8 cellular contexts compared by ENCODE assay signal in genomic region chr9:33263936-33264472, GRCh38. TPM values are rescaled to one million over a fixed set of nuclear protein-coding genes. Genes with fewer than 3 reads are reported as not detected.
DNase-seq lines count a peak whose midpoint lies in the region; ATAC-seq and TF ChIP-seq lines count a peak whose summit lies in the region.

No MANE protein-coding gene starts in this region.

- H3K4me3 Mint-ChIP-seq in brain = peak overlapping the region; percentile 96 to 100 (median 98)

- no peaks in the 10 kb centered on the region for H4K20me1 ChIP-seq in SU-DHL-6 (ENCODE audit: low read depth, low read length)

- peaks cover 4% of the 10 kb centered on the region for H3K4me1 ChIP-seq in iPS-20b (ENCODE audit: insufficient read depth, low read length)

- peak overlapping the region; percentile 69 for H3K4me2 ChIP-seq in SU-DHL-6 (ENCODE audit: low read depth, low read length, poor library complexity, severe bottlenecking)

- H3K36me3 Mint-ChIP-seq in brain = peaks cover 47% of the 10 kb centered on the region

- TF ChIP-seq CTCF in SU-DHL-6 (IDR thresholded peaks at IDR 0.05; ENCODE audit: insufficient read depth, low read length, poor library complexity, severe bottlenecking) = no peak
- no peak for TF ChIP-seq CTCF in brain (conservative IDR thresholded peaks at IDR 0.05)

- H3K4me3 ChIP-seq in SU-DHL-6 (ENCODE audit: insufficient read depth, low read length, poor library complexity, severe bottlenecking) (peak overlapping the region; percentile 80), iPS-20b (ENCODE audit: low read length) (peak overlapping the region; percentile 98), skin epidermis (peak overlapping the region; percentile 53 to 97 (median 83))

- DNase-seq in C1 segment of cervical spinal cord (lab: John Stamatoyannopoulos, UW) (peak in 10 of 14 donors; percentile 30 to 72 (median 57)), HuH-7.5 (ENCODE audit: low spot score) (no peak)

- H3K27ac ChIP-seq in SU-DHL-6 (ENCODE audit: low read depth, low read length) = peak overlapping the region; percentile 56
- peak overlapping the region; percentile 20 for H3K27ac ChIP-seq in iPS-20b (ENCODE audit: low read length)
- H3K27ac ChIP-seq in skin epidermis = peak overlapping the region; percentile 67 to 98 (median 95)

- peak overlapping the region; percentile 81 for H2AFZ ChIP-seq in SU-DHL-6 (ENCODE audit: low read depth, low read length, severe bottlenecking)

- H3K9me2 ChIP-seq in SU-DHL-6 (replicated peaks; ENCODE audit: insufficient read depth, low read length) = no peaks in the 10 kb centered on the region

- H3F3A ChIP-seq in SU-DHL-6 (ENCODE audit: insufficient read depth) = peaks cover 11% of the 10 kb centered on the region; the same call in 1 of the 2 replicates

- H3K27me3 ChIP-seq in SU-DHL-6 (ENCODE audit: low read length) (no peaks in the 10 kb centered on the region), iPS-20b (ENCODE audit: insufficient read depth, low read length) (no peaks in the 10 kb centered on the region)

- H3K27ac Mint-ChIP-seq in brain = peak overlapping the region; percentile 84 to 96 (median 93)

- ATAC-seq in GM19043 (IDR thresholded peaks at IDR 0.05; ENCODE audit: low read depth, unreplicated experiment) (peak; percentile 13), HG03196 (IDR thresholded peaks at IDR 0.05; ENCODE audit: unreplicated experiment) (peak; percentile 24)

- H3K27me3 Mint-ChIP-seq in brain = peaks cover 12% of the 10 kb centered on the region

- peak overlapping the region; percentile 91 for H3K9ac ChIP-seq in SU-DHL-6 (ENCODE audit: low read length)
- peak overlapping the region; percentile 93 for H3K9ac ChIP-seq in iPS-20b (ENCODE audit: low read depth, low read length)

- peaks cover 29% of the 10 kb centered on the region for H3K79me2 ChIP-seq in SU-DHL-6 (ENCODE audit: insufficient read depth, low read length)

- H3K36me3 ChIP-seq in SU-DHL-6 (ENCODE audit: low read length) = peaks cover 25% of the 10 kb centered on the region
- H3K36me3 ChIP-seq in iPS-20b (ENCODE audit: insufficient read depth, low read depth, low read length) = peaks cover 61% of the 10 kb centered on the region

- no peaks in the 10 kb centered on the region for H3K9me3 Mint-ChIP-seq in brain

- H3K9me3 ChIP-seq in SU-DHL-6 (ENCODE audit: insufficient read depth, low read length) (no peaks in the 10 kb centered on the region), iPS-20b (ENCODE audit: insufficient read depth, low read depth, low read length) (no peaks in the 10 kb centered on the region)

- peaks cover 50% of the 10 kb centered on the region for H3K4me1 Mint-ChIP-seq in brain

RNA-seq across cellular contexts. Expression of gene BAG1, which starts 0.5 kb away (rescaled TPM):
- 123 TPM for polyA plus RNA-seq in brain (ENCODE audit: insufficient read depth, low read depth, low replicate concordance)

RNA-seq across cellular contexts. Expression of gene CHMP5, which starts 0.8 kb away (rescaled TPM):
- 65.5 TPM for polyA plus RNA-seq in brain (ENCODE audit: insufficient read depth, low read depth, low replicate concordance)

RNA-seq across cellular contexts. Expression of gene SPINK4, which starts 24.0 kb away (rescaled TPM):
- not detected for polyA plus RNA-seq in brain (ENCODE audit: insufficient read depth, low read depth, low replicate concordance)

RNA-seq across cellular contexts. Expression of gene NFX1, which starts 26.3 kb away (rescaled TPM):
- 25.8 TPM for polyA plus RNA-seq in brain (ENCODE audit: insufficient read depth, low read depth, low replicate concordance)

Comparison
In these comparisons a context has a peak if more than half of its experiments do, and no peak if none do; other contexts are left out.
1. H3K27ac ChIP-seq: peak in every context shown above with its lines; median percentile 95 in skin epidermis; 56 in SU-DHL-6; 20 in iPS-20b.